ENCODE assay signal across 1 cellular context in the genomic region with DNA sequence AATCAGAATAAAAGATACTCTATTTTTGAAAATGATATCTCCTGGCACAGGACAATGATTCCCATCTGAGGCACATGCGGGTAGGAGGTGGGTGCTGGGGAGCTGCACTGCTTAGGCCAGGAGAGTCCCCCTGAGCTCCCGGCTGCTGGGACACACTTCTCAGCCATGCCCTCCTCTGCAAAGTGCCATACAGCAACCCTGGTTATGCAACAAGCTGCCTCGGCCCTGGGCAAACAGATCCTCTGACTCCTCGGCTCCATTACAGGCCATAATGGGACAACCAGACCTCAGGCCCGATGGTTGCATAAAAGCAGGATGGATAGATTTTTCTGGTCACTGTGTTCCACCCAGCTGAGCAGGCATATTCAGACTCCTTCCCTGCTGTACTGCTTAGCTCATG.
TF ChIP-seq lines count a peak whose summit lies in the region.

No MANE protein-coding gene starts in this region.

TF ChIP-seq in HepG2, 621 proteins besides CTCF, POLR2A, EP300 and RAD21 (continued from another document):
- TF ChIP-seq CEBPB (IDR thresholded peaks at IDR 0.05; ENCODE audit: borderline replicate concordance, low read depth, low read length) (peak; percentile 10; the same call in 1 of the 2 replicates), MED8 (CRISPR knock-in tag; IDR thresholded peaks at IDR 0.05; ENCODE audit: insufficient replicate concordance) (no peak)
TF ChIP-seq in HepG2: peak in this region for 2.
